ENCODE assay signal across 17 cellular contexts in the genomic region with DNA sequence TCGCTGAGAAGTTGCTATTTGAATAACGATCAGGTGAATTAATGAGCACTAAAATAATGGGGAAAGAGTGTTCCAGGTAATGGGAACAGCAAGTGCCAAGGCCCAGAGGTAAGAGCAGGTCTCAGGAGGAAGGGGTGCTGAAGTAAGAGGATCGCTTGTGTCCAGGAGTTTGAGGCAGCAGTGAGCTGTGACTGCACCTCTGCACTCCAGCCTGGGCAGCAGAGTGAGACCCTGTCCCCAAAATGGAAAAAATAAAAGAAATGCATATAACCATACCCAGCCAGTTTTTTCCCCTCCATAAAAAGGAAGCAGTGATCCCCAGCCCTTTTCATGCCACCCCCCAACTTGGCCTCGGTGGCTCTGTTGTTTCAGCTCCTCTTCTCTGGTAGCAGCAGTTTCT. TPM values are rescaled to one million over a fixed set of nuclear protein-coding genes. Genes with fewer than 3 reads are reported as not detected.
DNase-seq lines count a peak whose midpoint lies in the region; ATAC-seq and TF ChIP-seq lines count a peak whose summit lies in the region.
"Had no signal": no experiment of that assay in that cellular context is flagged by ENCODE, and none has a peak within 500 bp of the region (broad histone marks: within the 10 kb centered on the region; RNA-seq: fewer than 3 reads in every experiment).

No MANE protein-coding gene starts in this region.

- no peaks in the 10 kb centered on the region for H3K36me3 ChIP-seq in CD8-positive, alpha-beta T cell (ENCODE audit: insufficient read depth, low read length)
- H3K36me3 ChIP-seq in HUES64 (ENCODE audit: insufficient read depth, low read length) (no peaks in the 10 kb centered on the region), prostate gland (no peaks in the 10 kb centered on the region)
- H3K36me3 ChIP-seq: colonic mucosa, HAP-1 had no signal

- H3K9me3 ChIP-seq in CD8-positive, alpha-beta T cell (ENCODE audit: low read length), result no peaks in the 10 kb centered on the region
- H3K9me3 ChIP-seq in HUES64 (ENCODE audit: insufficient read depth, low read depth, low read length) (no peaks in the 10 kb centered on the region), prostate gland (no peaks in the 10 kb centered on the region)
- H3K9me3 ChIP-seq: colonic mucosa, HAP-1, mucosa of descending colon, neutrophil had no signal

- H3K4me1 ChIP-seq in CD8-positive, alpha-beta T cell (ENCODE audit: insufficient read depth, low read length), result no peaks in the 10 kb centered on the region
- peaks cover 24% of the 10 kb centered on the region for H3K4me1 ChIP-seq in HUES64 (ENCODE audit: insufficient read depth, low read length)
- H3K4me1 ChIP-seq in prostate gland (replicated peaks), result peaks cover 7% of the 10 kb centered on the region
- H3K4me1 ChIP-seq: colonic mucosa, HAP-1 had no signal

- 86% methylated on average over 4 of the region's 4 CpGs for WGBS in HUES64
- 58% methylated on average over 4 of the region's 4 CpGs for WGBS in prostate gland

- H3K27me3 Mint-ChIP-seq in CD8-positive, alpha-beta T cell (ENCODE audit: low read depth), result no peaks in the 10 kb centered on the region
- no peaks in the 10 kb centered on the region for H3K27me3 Mint-ChIP-seq in central memory CD8-positive, alpha-beta T cell
- H3K27me3 Mint-ChIP-seq in neural crest cell (ENCODE audit: low read depth) (no peaks in the 10 kb centered on the region), glutamatergic neuron (ENCODE audit: unreplicated experiment) (peaks cover 4% of the 10 kb centered on the region)

- no peak overlapping the region for H3K27ac ChIP-seq in CD8-positive, alpha-beta T cell (ENCODE audit: low read depth, low read length)
- H3K27ac ChIP-seq in HUES64 (ENCODE audit: low read depth, low read length) (no peak overlapping the region), prostate gland (peak overlapping the region in 1 of 2 donors; percentile 31)
- H3K27ac ChIP-seq: colonic mucosa, neutrophil had no signal

- H3K27ac Mint-ChIP-seq in CD8-positive, alpha-beta T cell, result peak overlapping the region; percentile 79
- no peak overlapping the region for H3K27ac Mint-ChIP-seq in central memory CD8-positive, alpha-beta T cell (ENCODE audit: low read depth)
- H3K27ac Mint-ChIP-seq in neural crest cell (ENCODE audit: unreplicated experiment) (peak overlapping the region; percentile 39), glutamatergic neuron (ENCODE audit: unreplicated experiment) (no peak overlapping the region)

- H3K4me3 ChIP-seq in CD8-positive, alpha-beta T cell (ENCODE audit: low read depth, low read length), result no peak overlapping the region
- no peak overlapping the region for H3K4me3 ChIP-seq in HUES64 (ENCODE audit: low read length)
- no peak overlapping the region for H3K4me3 ChIP-seq in prostate gland
- H3K4me3 ChIP-seq: colonic mucosa, HAP-1, mucosa of descending colon had no signal

- no peaks in the 10 kb centered on the region for H3K27me3 ChIP-seq in CD8-positive, alpha-beta T cell (ENCODE audit: insufficient read depth, low read length)
- no peaks in the 10 kb centered on the region for H3K27me3 ChIP-seq in HUES64 (ENCODE audit: insufficient read depth, low read length)
- no peaks in the 10 kb centered on the region for H3K27me3 ChIP-seq in prostate gland (replicated peaks; ENCODE audit: insufficient read depth)
- H3K27me3 ChIP-seq: colonic mucosa, neutrophil had no signal

- peaks cover 19% of the 10 kb centered on the region for H3K36me3 Mint-ChIP-seq in CD8-positive, alpha-beta T cell
- peaks cover 3% of the 10 kb centered on the region for H3K36me3 Mint-ChIP-seq in central memory CD8-positive, alpha-beta T cell (ENCODE audit: insufficient read depth)
- H3K36me3 Mint-ChIP-seq in neural crest cell (ENCODE audit: low read depth) (no peaks in the 10 kb centered on the region), glutamatergic neuron (ENCODE audit: unreplicated experiment) (no peaks in the 10 kb centered on the region)

- 0 out of 2 replicates have a peak overlapping the region, but pooled peaks have one; percentile 50 for H3K9ac ChIP-seq in HUES64 (ENCODE audit: low read depth, low read length)

- H3K4me3 Mint-ChIP-seq in CD8-positive, alpha-beta T cell, result no peak overlapping the region
- H3K4me3 Mint-ChIP-seq in central memory CD8-positive, alpha-beta T cell, result peak overlapping the region; percentile 17
- H3K4me3 Mint-ChIP-seq in neural crest cell, result no peak overlapping the region
- H3K4me3 Mint-ChIP-seq in glutamatergic neuron (ENCODE audit: unreplicated experiment), result no peak overlapping the region

- peaks cover 7% of the 10 kb centered on the region for H3K4me1 Mint-ChIP-seq in CD8-positive, alpha-beta T cell (ENCODE audit: low read depth)
- peaks cover 16% of the 10 kb centered on the region for H3K4me1 Mint-ChIP-seq in central memory CD8-positive, alpha-beta T cell
- H3K4me1 Mint-ChIP-seq in neural crest cell, result peaks cover 21% of the 10 kb centered on the region
- no peaks in the 10 kb centered on the region for H3K4me1 Mint-ChIP-seq in glutamatergic neuron (ENCODE audit: low read depth, unreplicated experiment)

- DNase-seq in CD8-positive, alpha-beta T cell, result no peak
- no peak for DNase-seq in central memory CD8-positive, alpha-beta T cell (ENCODE audit: low spot score in 2 of 2)
- DNase-seq in neural crest cell (ENCODE audit: low read depth, low spot score) (no peak), glutamatergic neuron (no peak), prostate gland (ENCODE audit: low spot score) (no peak)
- DNase-seq: activated naive CD4-positive, alpha-beta T cell; colonic mucosa; left colon; MM.1S; NCI-H1436 treated with DMSO at 0.1 percent for 48 hours; SHP77 treated with DMSO at 0.1 percent for 48 hours had no signal

- H3K9me3 Mint-ChIP-seq in CD8-positive, alpha-beta T cell, result no peaks in the 10 kb centered on the region
- no peaks in the 10 kb centered on the region for H3K9me3 Mint-ChIP-seq in central memory CD8-positive, alpha-beta T cell
- H3K9me3 Mint-ChIP-seq in neural crest cell (no peaks in the 10 kb centered on the region), glutamatergic neuron (ENCODE audit: unreplicated experiment) (no peaks in the 10 kb centered on the region)

- TF ChIP-seq POLR2A in prostate gland (IDR thresholded peaks at IDR 0.05), result no peak

- TF ChIP-seq CTCF in CD8-positive, alpha-beta T cell (IDR thresholded peaks at IDR 0.05), result no peak
- TF ChIP-seq CTCF in neural crest cell (conservative IDR thresholded peaks at IDR 0.05), result no peak
- TF ChIP-seq CTCF in glutamatergic neuron (IDR thresholded peaks at IDR 0.05; ENCODE audit: partially characterized antibody, unreplicated experiment), result no peak
- no peak for TF ChIP-seq CTCF in prostate gland (IDR thresholded peaks at IDR 0.05)

- ATAC-seq in CD8-positive, alpha-beta T cell, result no peak
- ATAC-seq in central memory CD8-positive, alpha-beta T cell (replicated peaks; ENCODE audit: extremely low read depth, poor library complexity, severe bottlenecking), result no peak
- ATAC-seq in HG03460 (IDR thresholded peaks at IDR 0.05; ENCODE audit: unreplicated experiment), result no peak
- no peak for ATAC-seq in GM19467 (IDR thresholded peaks at IDR 0.05; ENCODE audit: unreplicated experiment)
- ATAC-seq: left colon had no signal

- intact Hi-C loops in CD8-positive, alpha-beta T cell (cut with DNase I, micrococcal nuclease), result no loop called here
- intact Hi-C loops in prostate gland (cut with DNase I), result no loop called here

- CTCF ChIA-PET in CD8-positive, alpha-beta T cell (lab: Charles Lee), result no interaction called here

- POLR2A ChIA-PET in CD8-positive, alpha-beta T cell (lab: Charles Lee), result no interaction called here

RNA-seq across cellular contexts. Expression of gene HAS3, which starts 16.8 kb away (rescaled TPM):
- 1 to 10 TPM; 2.5 to 4.0 TPM for total RNA-seq in CD8-positive, alpha-beta T cell
- 50.0 TPM for polyA plus RNA-seq in HUES64 (2013, experiment 1 of 2)
- 43.6 TPM for polyA plus RNA-seq in HUES64 (2013, experiment 2 of 2)
- 2.9 and 4.2 TPM in 2 replicates for total RNA-seq in neural crest cell
- total RNA-seq in glutamatergic neuron (ENCODE audit: unreplicated experiment), result 0.42 TPM
- 1 to 10 TPM; 3.0 to 4.5 TPM for total RNA-seq in prostate gland

RNA-seq across cellular contexts. Expression of gene CHTF8, which starts 43.7 kb away (rescaled TPM):
- 10 to 100 TPM; 26.2 to 28.8 TPM for total RNA-seq in CD8-positive, alpha-beta T cell
- polyA plus RNA-seq in HUES64 (2013, experiment 1 of 2), result 115 TPM
- 120 TPM for polyA plus RNA-seq in HUES64 (2013, experiment 2 of 2)
- total RNA-seq in neural crest cell (139 and 156 TPM in 2 replicates), glutamatergic neuron (ENCODE audit: unreplicated experiment) (116 TPM), prostate gland (100 to 1,000 TPM; 124 to 171 TPM)

RNA-seq across cellular contexts. Expression of gene UTP4, which starts 43.8 kb away (rescaled TPM):
- 10 to 100 TPM; 45.8 to 48.7 TPM for total RNA-seq in CD8-positive, alpha-beta T cell
- polyA plus RNA-seq in HUES64 (2013, experiment 1 of 2), result 90.1 TPM
- polyA plus RNA-seq in HUES64 (2013, experiment 2 of 2), result 78.6 TPM
- total RNA-seq in neural crest cell (78.5 and 80.1 TPM in 2 replicates), glutamatergic neuron (ENCODE audit: unreplicated experiment) (70.7 TPM), prostate gland (10 to 100 TPM; 18.4 to 51.0 TPM)

Comparison
In these comparisons a context has a peak if more than half of its experiments do, and no peak if none do; other contexts are left out.
1. H3K27ac Mint-ChIP-seq: peak in CD8-positive, alpha-beta T cell (single experiment) and neural crest cell (single experiment); none in central memory CD8-positive, alpha-beta T cell (single experiment) and glutamatergic neuron (single experiment).